In genomic region chr20:10576411-10576810, GRCh38 we compare ENCODE assay signal across 20 cellular contexts.
DNase-seq lines count a peak whose midpoint lies in the region; ATAC-seq and TF ChIP-seq lines count a peak whose summit lies in the region.
"Had no signal": no experiment of that assay in that cellular context is flagged by ENCODE, and none has a peak within 500 bp of the region (broad histone marks: within the 10 kb centered on the region; RNA-seq: fewer than 3 reads in every experiment).

No MANE protein-coding gene starts in this region.

- H3K4me3 ChIP-seq in ACC112 (ENCODE audit: low read depth, low read length): no peak overlapping the region
- no peak overlapping the region for H3K4me3 ChIP-seq in brain microvascular endothelial cell (ENCODE audit: low read depth, low read length)
- H3K4me3 ChIP-seq in fibroblast of mammary gland (ENCODE audit: control insufficient read depth, low read depth, low read length): no peak overlapping the region
- H3K4me3 ChIP-seq in heart right ventricle: no peak overlapping the region
- H3K4me3 ChIP-seq: SJSA1 had no signal

- no peaks in the 10 kb centered on the region for H3K9me3 ChIP-seq in heart right ventricle
- H3K9me3 ChIP-seq: SJSA1 had no signal

- no peak overlapping the region for H2AFZ ChIP-seq in ACC112 (ENCODE audit: low read length, unreplicated experiment)

- H3K27me3 ChIP-seq in ACC112 (ENCODE audit: insufficient read depth, low read length) (no peaks in the 10 kb centered on the region), brain microvascular endothelial cell (replicated peaks) (no peaks in the 10 kb centered on the region), heart right ventricle (no peaks in the 10 kb centered on the region)
- H3K27me3 ChIP-seq: SJSA1 had no signal

- H3K27ac Mint-ChIP-seq in osteocyte (ENCODE audit: unreplicated experiment): peak overlapping the region; percentile 94
- H3K27ac Mint-ChIP-seq: B cell, CD14-positive monocyte, IgD-negative memory B cell had no signal

- peaks cover 92% of the 10 kb centered on the region for H3K4me1 Mint-ChIP-seq in osteocyte (ENCODE audit: unreplicated experiment)
- H3K4me1 Mint-ChIP-seq: IgD-negative memory B cell had no signal

- no peaks in the 10 kb centered on the region for H3K79me2 ChIP-seq in ACC112 (ENCODE audit: control insufficient read depth, insufficient read depth, low read length, unreplicated experiment)

- 76 to 81% methylated on average over 1 of the region's 1 CpG for WGBS in heart right ventricle, 2 donors

- H3K27me3 Mint-ChIP-seq in osteocyte (ENCODE audit: unreplicated experiment): no peaks in the 10 kb centered on the region
- H3K27me3 Mint-ChIP-seq: B cell, IgD-negative memory B cell had no signal

- no peak for TF ChIP-seq CTCF in brain microvascular endothelial cell (IDR thresholded peaks at IDR 0.05; ENCODE audit: low read depth, low read length, missing control alignments)
- TF ChIP-seq CTCF in fibroblast of mammary gland (conservative IDR thresholded peaks at IDR 0.05; ENCODE audit: control insufficient read depth, insufficient read depth, low read depth, low read length): no peak
- no peak for TF ChIP-seq CTCF in osteocyte (IDR thresholded peaks at IDR 0.05)
- no peak for TF ChIP-seq CTCF in heart right ventricle (IDR thresholded peaks at IDR 0.05)

- H3K4me1 ChIP-seq in ACC112 (ENCODE audit: control insufficient read depth, insufficient read depth, low read length, unreplicated experiment) (peaks cover 58% of the 10 kb centered on the region), heart right ventricle (peaks cover 0 to 8% (median 0%) of the 10 kb centered on the region in 9 donors)

- in situ Hi-C loops in brain microvascular endothelial cell (cut with HindIII; ENCODE audit: low pct_ligation_motif_present, low sequenced_read_pairs): no loop called here

- H3K27ac ChIP-seq in ACC112 (ENCODE audit: low read depth, low read length) (peak overlapping the region; percentile 27; the same call in 1 of the 2 replicates), brain microvascular endothelial cell (peak overlapping the region; percentile 5), heart right ventricle (no peak overlapping the region)
- H3K27ac ChIP-seq: SJSA1 had no signal

- H3K36me3 ChIP-seq in ACC112 (ENCODE audit: insufficient read depth, low read length) (no peaks in the 10 kb centered on the region), brain microvascular endothelial cell (replicated peaks) (no peaks in the 10 kb centered on the region), heart right ventricle (no peaks in the 10 kb centered on the region)
- H3K36me3 ChIP-seq: SJSA1 had no signal

- no peak for DNase-seq in brain microvascular endothelial cell
- DNase-seq in fibroblast of mammary gland (ENCODE audit: low read depth): peak; percentile 44
- no peak for DNase-seq in osteocyte (ENCODE audit: extremely low spot score, unreplicated experiment)
- no peak for DNase-seq in sciatic nerve (ENCODE audit: low spot score)
- DNase-seq in epidermal melanocyte (ENCODE audit: insufficient read length, low spot score): no peak
- no peak for DNase-seq in heart right ventricle
- DNase-seq: 8988T, GDM1, Karpas-422, NCI-H1417, NCI-H1694 treated with DMSO at 0.1 percent for 48 hours, NCI-H2081 treated with DMSO at 0.1 percent for 48 hours, NCI-H2171 treated with DMSO at 0.1 percent for 48 hours, NCI-H524 treated with DMSO at 0.1 percent for 48 hours had no signal

- peak overlapping the region; percentile 35 for H3K4me3 Mint-ChIP-seq in osteocyte (ENCODE audit: unreplicated experiment)
- H3K4me3 Mint-ChIP-seq: B cell, CD14-positive monocyte, IgD-negative memory B cell had no signal

- H3K36me3 Mint-ChIP-seq in osteocyte (ENCODE audit: unreplicated experiment): peaks cover 3% of the 10 kb centered on the region

- ATAC-seq in sciatic nerve (no peak), heart right ventricle (no peak)
- ATAC-seq: Right ventricle myocardium inferior had no signal

- no peaks in the 10 kb centered on the region for H3K9me3 Mint-ChIP-seq in osteocyte (ENCODE audit: unreplicated experiment)
- H3K9me3 Mint-ChIP-seq: CD14-positive monocyte, IgD-negative memory B cell had no signal

- intact Hi-C loops in sciatic nerve (cut with DNase I) (no loop called here), heart right ventricle (cut with DNase I) (no loop called here)

Comparison
In these comparisons a context has a peak if more than half of its experiments do, and no peak if none do; other contexts are left out.
1. H3K27ac ChIP-seq: peak in ACC112 (single experiment) and brain microvascular endothelial cell (single experiment); none in heart right ventricle (0 of 10).